In the genomic region with DNA sequence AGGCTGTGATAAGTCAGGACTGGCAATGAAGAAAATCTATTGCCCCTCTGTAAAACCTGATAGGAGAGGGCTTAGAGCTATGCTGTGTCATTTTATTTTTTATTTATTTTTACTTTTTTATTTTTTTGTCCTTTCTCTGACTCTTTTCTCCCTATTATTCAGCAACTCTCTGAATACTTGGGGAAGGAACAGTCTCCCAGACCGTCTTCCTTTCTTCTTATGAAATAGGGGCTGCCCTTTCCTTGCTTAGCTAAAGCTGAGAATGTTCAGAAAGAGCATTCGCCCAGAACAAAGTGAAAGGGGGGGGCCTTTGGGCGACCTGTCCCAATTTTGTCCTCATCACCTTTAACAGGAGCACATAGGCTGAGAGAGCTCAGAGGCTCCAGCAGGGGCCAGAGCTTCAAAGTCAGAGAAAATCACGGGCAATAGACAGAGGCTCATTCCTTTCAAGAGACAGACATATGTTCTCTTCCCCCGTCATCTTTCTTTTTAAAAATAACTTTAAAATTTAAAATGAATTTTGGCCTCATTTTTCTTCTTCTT, we compare ENCODE assay signal across 1 cellular context.
TF ChIP-seq lines count a peak whose summit lies in the region.

No MANE protein-coding gene starts in this region.

TF ChIP-seq in K562, 482 proteins besides CTCF, POLR2A, EP300 and RAD21 (continued from another document):
- TF ChIP-seq, protein P1, sequence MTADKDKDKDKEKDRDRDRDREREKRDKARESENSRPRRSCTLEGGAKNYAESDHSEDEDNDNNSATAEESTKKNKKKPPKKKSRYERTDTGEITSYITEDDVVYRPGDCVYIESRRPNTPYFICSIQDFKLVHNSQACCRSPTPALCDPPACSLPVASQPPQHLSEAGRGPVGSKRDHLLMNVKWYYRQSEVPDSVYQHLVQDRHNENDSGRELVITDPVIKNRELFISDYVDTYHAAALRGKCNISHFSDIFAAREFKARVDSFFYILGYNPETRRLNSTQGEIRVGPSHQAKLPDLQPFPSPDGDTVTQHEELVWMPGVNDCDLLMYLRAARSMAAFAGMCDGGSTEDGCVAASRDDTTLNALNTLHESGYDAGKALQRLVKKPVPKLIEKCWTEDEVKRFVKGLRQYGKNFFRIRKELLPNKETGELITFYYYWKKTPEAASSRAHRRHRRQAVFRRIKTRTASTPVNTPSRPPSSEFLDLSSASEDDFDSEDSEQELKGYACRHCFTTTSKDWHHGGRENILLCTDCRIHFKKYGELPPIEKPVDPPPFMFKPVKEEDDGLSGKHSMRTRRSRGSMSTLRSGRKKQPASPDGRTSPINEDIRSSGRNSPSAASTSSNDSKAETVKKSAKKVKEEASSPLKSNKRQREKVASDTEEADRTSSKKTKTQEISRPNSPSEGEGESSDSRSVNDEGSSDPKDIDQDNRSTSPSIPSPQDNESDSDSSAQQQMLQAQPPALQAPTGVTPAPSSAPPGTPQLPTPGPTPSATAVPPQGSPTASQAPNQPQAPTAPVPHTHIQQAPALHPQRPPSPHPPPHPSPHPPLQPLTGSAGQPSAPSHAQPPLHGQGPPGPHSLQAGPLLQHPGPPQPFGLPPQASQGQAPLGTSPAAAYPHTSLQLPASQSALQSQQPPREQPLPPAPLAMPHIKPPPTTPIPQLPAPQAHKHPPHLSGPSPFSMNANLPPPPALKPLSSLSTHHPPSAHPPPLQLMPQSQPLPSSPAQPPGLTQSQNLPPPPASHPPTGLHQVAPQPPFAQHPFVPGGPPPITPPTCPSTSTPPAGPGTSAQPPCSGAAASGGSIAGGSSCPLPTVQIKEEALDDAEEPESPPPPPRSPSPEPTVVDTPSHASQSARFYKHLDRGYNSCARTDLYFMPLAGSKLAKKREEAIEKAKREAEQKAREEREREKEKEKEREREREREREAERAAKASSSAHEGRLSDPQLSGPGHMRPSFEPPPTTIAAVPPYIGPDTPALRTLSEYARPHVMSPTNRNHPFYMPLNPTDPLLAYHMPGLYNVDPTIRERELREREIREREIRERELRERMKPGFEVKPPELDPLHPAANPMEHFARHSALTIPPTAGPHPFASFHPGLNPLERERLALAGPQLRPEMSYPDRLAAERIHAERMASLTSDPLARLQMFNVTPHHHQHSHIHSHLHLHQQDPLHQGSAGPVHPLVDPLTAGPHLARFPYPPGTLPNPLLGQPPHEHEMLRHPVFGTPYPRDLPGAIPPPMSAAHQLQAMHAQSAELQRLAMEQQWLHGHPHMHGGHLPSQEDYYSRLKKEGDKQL (CRISPR knock-in tag; IDR thresholded peaks at IDR 0.05; ENCODE audit: borderline replicate concordance), result no peak
- TF ChIP-seq ZNF449 (CRISPR knock-in tag; IDR thresholded peaks at IDR 0.05) (0 out of 2 replicates have a peak, but pooled peaks have one; percentile 7), ZNF589 (CRISPR knock-in tag; IDR thresholded peaks at IDR 0.05; ENCODE audit: low read depth) (no peak), XRCC5 (IDR thresholded peaks at IDR 0.05; ENCODE audit: low read depth, low read length) (no peak), BRD9 (IDR thresholded peaks at IDR 0.05; ENCODE audit: low read depth, partially characterized antibody) (peak; percentile 22), JUN (IDR thresholded peaks at IDR 0.05; ENCODE audit: borderline replicate concordance, low read depth, low read length) (no peak), JUN (CRISPR knock-in tag; IDR thresholded peaks at IDR 0.05; ENCODE audit: borderline replicate concordance) (no peak)
- TF ChIP-seq, protein P2, sequence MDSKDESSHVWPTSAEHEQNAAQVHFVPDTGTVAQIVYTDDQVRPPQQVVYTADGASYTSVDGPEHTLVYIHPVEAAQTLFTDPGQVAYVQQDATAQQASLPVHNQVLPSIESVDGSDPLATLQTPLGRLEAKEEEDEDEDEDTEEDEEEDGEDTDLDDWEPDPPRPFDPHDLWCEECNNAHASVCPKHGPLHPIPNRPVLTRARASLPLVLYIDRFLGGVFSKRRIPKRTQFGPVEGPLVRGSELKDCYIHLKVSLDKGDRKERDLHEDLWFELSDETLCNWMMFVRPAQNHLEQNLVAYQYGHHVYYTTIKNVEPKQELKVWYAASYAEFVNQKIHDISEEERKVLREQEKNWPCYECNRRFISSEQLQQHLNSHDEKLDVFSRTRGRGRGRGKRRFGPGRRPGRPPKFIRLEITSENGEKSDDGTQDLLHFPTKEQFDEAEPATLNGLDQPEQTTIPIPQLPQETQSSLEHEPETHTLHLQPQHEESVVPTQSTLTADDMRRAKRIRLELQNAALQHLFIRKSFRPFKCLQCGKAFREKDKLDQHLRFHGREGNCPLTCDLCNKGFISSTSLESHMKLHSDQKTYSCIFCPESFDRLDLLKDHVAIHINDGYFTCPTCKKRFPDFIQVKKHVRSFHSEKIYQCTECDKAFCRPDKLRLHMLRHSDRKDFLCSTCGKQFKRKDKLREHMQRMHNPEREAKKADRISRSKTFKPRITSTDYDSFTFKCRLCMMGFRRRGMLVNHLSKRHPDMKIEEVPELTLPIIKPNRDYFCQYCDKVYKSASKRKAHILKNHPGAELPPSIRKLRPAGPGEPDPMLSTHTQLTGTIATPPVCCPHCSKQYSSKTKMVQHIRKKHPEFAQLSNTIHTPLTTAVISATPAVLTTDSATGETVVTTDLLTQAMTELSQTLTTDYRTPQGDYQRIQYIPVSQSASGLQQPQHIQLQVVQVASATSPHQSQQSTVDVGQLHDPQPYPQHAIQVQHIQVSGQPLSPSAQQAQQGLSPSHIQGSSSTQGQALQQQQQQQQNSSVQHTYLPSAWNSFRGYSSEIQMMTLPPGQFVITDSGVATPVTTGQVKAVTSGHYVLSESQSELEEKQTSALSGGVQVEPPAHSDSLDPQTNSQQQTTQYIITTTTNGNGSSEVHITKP (IDR thresholded peaks at IDR 0.05; ENCODE audit: partially characterized antibody), result no peak
TF ChIP-seq in K562: peak in this region for 27.
